10 cellular contexts compared by ENCODE assay signal in the genomic region with DNA sequence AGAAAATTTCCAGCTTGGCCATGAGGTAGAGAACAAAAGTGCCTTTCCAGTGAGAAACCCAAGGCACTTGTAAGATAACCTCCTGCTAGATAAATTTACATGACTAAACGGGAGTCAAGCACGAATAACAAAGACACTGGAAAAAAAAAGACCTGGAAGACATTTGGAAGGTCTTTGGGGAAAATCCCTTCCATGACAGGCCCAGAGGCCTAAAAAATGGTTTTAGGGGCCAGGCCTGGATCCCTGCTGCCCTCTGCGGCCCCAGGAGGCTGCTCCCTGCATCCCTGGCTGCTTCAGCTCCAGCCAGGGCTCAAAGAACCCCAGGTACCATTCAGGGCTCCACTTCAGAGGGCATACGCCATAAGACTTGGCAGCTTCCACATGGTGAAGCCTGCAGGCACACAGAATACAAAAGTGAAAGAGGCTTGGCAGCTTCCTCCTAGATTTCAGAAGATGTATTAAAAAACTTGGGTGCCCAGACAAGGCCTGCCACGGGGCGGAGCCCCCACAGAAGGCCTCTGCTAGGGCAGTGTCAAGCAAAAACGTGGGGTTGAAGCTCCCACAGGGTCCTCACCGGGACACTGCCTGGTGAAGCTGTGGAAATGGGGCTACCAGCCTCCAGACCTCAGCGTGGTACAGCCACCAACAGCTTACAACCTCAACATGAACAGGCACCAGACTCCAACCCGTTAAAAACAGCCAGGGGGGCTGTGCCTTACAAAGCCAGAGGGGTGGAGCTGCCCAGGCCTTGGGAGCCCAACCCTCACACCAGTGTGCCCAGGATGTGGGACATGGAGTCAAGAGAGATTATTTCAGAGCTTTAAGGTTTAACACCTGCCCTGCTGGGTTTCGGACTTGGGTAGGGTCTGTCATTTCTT.
DNase-seq lines count a peak whose midpoint lies in the region; ATAC-seq and TF ChIP-seq lines count a peak whose summit lies in the region.
"Had no signal": no experiment of that assay in that cellular context is flagged by ENCODE, and none has a peak within 500 bp of the region (broad histone marks: within the 10 kb centered on the region; RNA-seq: fewer than 3 reads in every experiment).

No MANE protein-coding gene starts in this region.

- WGBS in esophagus squamous epithelium, 2 donors = 35 to 37% methylated on average over 5 to 10 of the region's 11 CpGs

- no peak for TF ChIP-seq CTCF in esophagus squamous epithelium (IDR thresholded peaks at IDR 0.05)

- H3K4me1 ChIP-seq in esophagus squamous epithelium = peaks cover 0 to 42% (median 13%) of the 10 kb centered on the region in 3 donors
- H3K4me1 ChIP-seq: pancreas had no signal

- H3K4me3 ChIP-seq in esophagus squamous epithelium = no peak overlapping the region
- H3K4me3 ChIP-seq: pancreas had no signal

- CTCF ChIA-PET in activated CD4-positive, alpha-beta T cell treated with anti-CD3 and anti-CD28 coated beads, Interleukin-2, amount 10 ng/mL, durations not matched to agents 7 days and 5 days (lab: Charles Lee) = interaction anchor here (0.6 to 1.0 kb wide), 6 partner anchors 18 to 1245 kb away, joined by 3 to 4 read pairs (median 3); no protein-coding TSS in a partner anchor

- peaks cover 24% of the 10 kb centered on the region for H3K4me1 Mint-ChIP-seq in activated CD4-positive, alpha-beta T cell treated with anti-CD3 and anti-CD28 coated beads, Interleukin-2, amount 10 ng/mL, durations not matched to agents 7 days and 5 days

- no peaks in the 10 kb centered on the region for H3K9me3 ChIP-seq in esophagus squamous epithelium
- H3K9me3 ChIP-seq: pancreas had no signal

- no peaks in the 10 kb centered on the region for H3K27me3 Mint-ChIP-seq in activated CD4-positive, alpha-beta T cell treated with anti-CD3 and anti-CD28 coated beads, Interleukin-2, amount 10 ng/mL, durations not matched to agents 7 days and 5 days

- H3K27ac Mint-ChIP-seq in activated CD4-positive, alpha-beta T cell treated with anti-CD3 and anti-CD28 coated beads, Interleukin-2, amount 10 ng/mL, durations not matched to agents 7 days and 5 days = peak overlapping the region; percentile 87

- peak overlapping the region in 3 of 4 donors; percentile 31 to 66 (median 65) for H3K27ac ChIP-seq in esophagus squamous epithelium
- H3K27ac ChIP-seq: pancreas had no signal

- POLR2A ChIA-PET in activated CD4-positive, alpha-beta T cell treated with anti-CD3 and anti-CD28 coated beads, Interleukin-2, amount 10 ng/mL, durations not matched to agents 7 days and 5 days (lab: Charles Lee) = interaction anchor here (0.6 kb wide), 1 partner anchor 11 kb away, joined by 3 read pairs; no protein-coding TSS in a partner anchor

- peaks cover 0 to 10% (median 0%) of the 10 kb centered on the region in 4 donors for H3K27me3 ChIP-seq in esophagus squamous epithelium
- H3K27me3 ChIP-seq: pancreas had no signal

- no peaks in the 10 kb centered on the region for H3K36me3 Mint-ChIP-seq in activated CD4-positive, alpha-beta T cell treated with anti-CD3 and anti-CD28 coated beads, Interleukin-2, amount 10 ng/mL, durations not matched to agents 7 days and 5 days (ENCODE audit: low read depth)

- intact Hi-C loops in esophagus squamous epithelium (cut with DNase I) = no loop called here

- no peaks in the 10 kb centered on the region for H3K36me3 ChIP-seq in esophagus squamous epithelium
- H3K36me3 ChIP-seq: pancreas had no signal

- peak; percentile 73 to 78 for ATAC-seq in activated CD4-positive, CD25-positive, alpha-beta regulatory T cell treated with anti-CD3 and anti-CD28 coated beads, Interleukin-2, amount 50 U/mL, for 24 hours
- peak; percentile 48 for ATAC-seq in stimulated activated naive CD8-positive, alpha-beta T cell treated with anti-CD3 and anti-CD28 coated beads, Interleukin-15, Interleukin-2, amounts not matched to agents 100 U/mL and 50 U/mL, for 24 hours
- ATAC-seq in HG03521 (IDR thresholded peaks at IDR 0.05; ENCODE audit: unreplicated experiment) = no peak
- ATAC-seq: pancreas had no signal

- no peak for TF ChIP-seq POLR2A in esophagus squamous epithelium (IDR thresholded peaks at IDR 0.05)

- DNase-seq in activated CD4-positive, CD25-positive, alpha-beta regulatory T cell (lab: John Stamatoyannopoulos, UW) = no peak
- DNase-seq in activated CD4-positive, alpha-beta T cell treated with anti-CD3 and anti-CD28 coated beads, Interleukin-2, amount 10 ng/mL, durations not matched to agents 7 days and 5 days = peak; percentile 55
- no peak for DNase-seq in esophagus squamous epithelium (lab: John Stamatoyannopoulos, UW)
- peak; percentile 31 for DNase-seq in stimulated activated naive CD8-positive, alpha-beta T cell treated with anti-CD3 and anti-CD28 coated beads, Interleukin-15, Interleukin-2, amounts not matched to agents 100 U/mL and 50 U/mL, for 24 hours
- no peak for DNase-seq in SHP77 (lab: John Stamatoyannopoulos, UW)
- DNase-seq in COLO829 (ENCODE audit: low spot score) = no peak
- DNase-seq: ACHN, pancreas had no signal

- no peak overlapping the region for H3K4me3 Mint-ChIP-seq in activated CD4-positive, alpha-beta T cell treated with anti-CD3 and anti-CD28 coated beads, Interleukin-2, amount 10 ng/mL, durations not matched to agents 7 days and 5 days

- H3K9me3 Mint-ChIP-seq in activated CD4-positive, alpha-beta T cell treated with anti-CD3 and anti-CD28 coated beads, Interleukin-2, amount 10 ng/mL, durations not matched to agents 7 days and 5 days = no peaks in the 10 kb centered on the region

Comparison
In these comparisons a context has a peak if more than half of its experiments do, and no peak if none do; other contexts are left out.
1. DNase-seq: peak in activated CD4-positive, alpha-beta T cell treated with anti-CD3 and anti-CD28 coated beads, Interleukin-2, amount 10 ng/mL, durations not matched to agents 7 days and 5 days (single experiment) and stimulated activated naive CD8-positive, alpha-beta T cell treated with anti-CD3 and anti-CD28 coated beads, Interleukin-15, Interleukin-2, amounts not matched to agents 100 U/mL and 50 U/mL, for 24 hours (single experiment); none in activated CD4-positive, CD25-positive, alpha-beta regulatory T cell (0 of 4), esophagus squamous epithelium (single experiment), SHP77 (0 of 2) and COLO829 (single experiment).